ENCODE assay signal across 13 cellular contexts in genomic region chr11:44621784-44622183, GRCh38. TPM values are rescaled to one million over a fixed set of nuclear protein-coding genes. Genes with fewer than 3 reads are reported as not detected.
DNase-seq lines count a peak whose midpoint lies in the region; ATAC-seq and TF ChIP-seq lines count a peak whose summit lies in the region.
"Had no signal": no experiment of that assay in that cellular context is flagged by ENCODE, and none has a peak within 500 bp of the region (broad histone marks: within the 10 kb centered on the region; RNA-seq: fewer than 3 reads in every experiment).

No MANE protein-coding gene starts in this region.

- H3K27ac ChIP-seq in BLaER1 (0 out of 2 replicates have a peak overlapping the region, but pooled peaks have one; percentile 35), foreskin keratinocyte (no peak overlapping the region)
- H3K27ac ChIP-seq: neural progenitor cell, uterus had no signal

- DNase-seq in 8988T (peak; percentile 8), memory B cell (ENCODE audit: low spot score in 2 of 2) (peak in 1 of 2 donors; percentile 7), foreskin keratinocyte (no peak), Ammon's horn (ENCODE audit: low spot score) (no peak), iPS-NIHi7 (ENCODE audit: extremely low spot score) (no peak)
- DNase-seq: mammary epithelial cell had no signal

- no peak overlapping the region for H3K4me3 ChIP-seq in BLaER1
- H3K4me3 ChIP-seq: neural progenitor cell, uterus had no signal

- H3K4me1 ChIP-seq in BLaER1 (peaks cover 70% of the 10 kb centered on the region), foreskin keratinocyte (no peaks in the 10 kb centered on the region)
- H3K4me1 ChIP-seq: uterus had no signal

- peak overlapping the region; percentile 74 for H3K4me2 ChIP-seq in BLaER1

- H4K20me1 ChIP-seq in BLaER1: no peaks in the 10 kb centered on the region

- H3K36me3 ChIP-seq in BLaER1: no peaks in the 10 kb centered on the region
- H3K36me3 ChIP-seq: neural progenitor cell, uterus had no signal

- no peak overlapping the region for H3K4me3 Mint-ChIP-seq in activated T-helper 17 cell treated with anti-CD3 and anti-CD28 coated beads, Interleukin-2, amount 50 U/mL, for 72 hours
- no peak overlapping the region for H3K4me3 Mint-ChIP-seq in memory B cell
- H3K4me3 Mint-ChIP-seq: activated naive CD8-positive, alpha-beta T cell; CD4-positive, alpha-beta T cell; neural progenitor cell had no signal

- no peaks in the 10 kb centered on the region for H3K27me3 Mint-ChIP-seq in activated T-helper 17 cell treated with anti-CD3 and anti-CD28 coated beads, Interleukin-2, amount 50 U/mL, for 72 hours
- no peaks in the 10 kb centered on the region for H3K27me3 Mint-ChIP-seq in memory B cell
- H3K27me3 Mint-ChIP-seq: activated naive CD8-positive, alpha-beta T cell; CD4-positive, alpha-beta T cell had no signal

- no peaks in the 10 kb centered on the region for H3K27me3 ChIP-seq in BLaER1
- peaks cover under 1% of the 10 kb centered on the region for H3K27me3 ChIP-seq in foreskin keratinocyte
- H3K27me3 ChIP-seq: neural progenitor cell, uterus had no signal

- peaks cover 31% of the 10 kb centered on the region for H3K4me1 Mint-ChIP-seq in activated T-helper 17 cell treated with anti-CD3 and anti-CD28 coated beads, Interleukin-2, amount 50 U/mL, for 72 hours
- peaks cover 54% of the 10 kb centered on the region for H3K4me1 Mint-ChIP-seq in memory B cell
- H3K4me1 Mint-ChIP-seq: endodermal cell had no signal

- no peak for TF ChIP-seq CTCF in foreskin keratinocyte (conservative IDR thresholded peaks at IDR 0.05)

- peak overlapping the region; percentile 91 for H3K27ac Mint-ChIP-seq in activated T-helper 17 cell treated with anti-CD3 and anti-CD28 coated beads, Interleukin-2, amount 50 U/mL, for 72 hours
- peak overlapping the region; percentile 36 for H3K27ac Mint-ChIP-seq in memory B cell
- H3K27ac Mint-ChIP-seq: activated naive CD8-positive, alpha-beta T cell; CD4-positive, alpha-beta T cell; neural progenitor cell had no signal

- no peak overlapping the region for H3K9ac ChIP-seq in BLaER1
- H3K9ac ChIP-seq: neural progenitor cell had no signal

- no peak for ATAC-seq in activated T-helper 17 cell treated with anti-CD3 and anti-CD28 coated beads, Interleukin-2, amount 50 U/mL, for 72 hours (replicated peaks)
- ATAC-seq in memory B cell (ENCODE audit: low read depth) (no peak), foreskin keratinocyte (no peak)

- no peaks in the 10 kb centered on the region for H3K9me3 Mint-ChIP-seq in activated T-helper 17 cell treated with anti-CD3 and anti-CD28 coated beads, Interleukin-2, amount 50 U/mL, for 72 hours
- peaks cover 3% of the 10 kb centered on the region for H3K9me3 Mint-ChIP-seq in memory B cell
- H3K9me3 Mint-ChIP-seq: CD4-positive, alpha-beta T cell had no signal

- H3K9me3 ChIP-seq in BLaER1: no peaks in the 10 kb centered on the region
- H3K9me3 ChIP-seq: uterus had no signal

- peaks cover 85% of the 10 kb centered on the region for H3K36me3 Mint-ChIP-seq in activated T-helper 17 cell treated with anti-CD3 and anti-CD28 coated beads, Interleukin-2, amount 50 U/mL, for 72 hours (ENCODE audit: low read depth)
- H3K36me3 Mint-ChIP-seq in memory B cell: peaks cover 27% of the 10 kb centered on the region

RNA-seq across cellular contexts. Expression of gene CD82, which starts 56.3 kb away (rescaled TPM):
- 100 to 1,000 TPM; 147 to 620 TPM for total RNA-seq in activated T-helper 17 cell treated with anti-CD3 and anti-CD28 coated beads, Interleukin-2, amount 50 U/mL, for 72 hours
- total RNA-seq in foreskin keratinocyte: 91.8 and 97.5 TPM in 2 replicates
- 207 and 211 TPM in 2 replicates for polyA plus RNA-seq in foreskin keratinocyte
